ENCODE assay signal across 1 cellular context in the genomic region with DNA sequence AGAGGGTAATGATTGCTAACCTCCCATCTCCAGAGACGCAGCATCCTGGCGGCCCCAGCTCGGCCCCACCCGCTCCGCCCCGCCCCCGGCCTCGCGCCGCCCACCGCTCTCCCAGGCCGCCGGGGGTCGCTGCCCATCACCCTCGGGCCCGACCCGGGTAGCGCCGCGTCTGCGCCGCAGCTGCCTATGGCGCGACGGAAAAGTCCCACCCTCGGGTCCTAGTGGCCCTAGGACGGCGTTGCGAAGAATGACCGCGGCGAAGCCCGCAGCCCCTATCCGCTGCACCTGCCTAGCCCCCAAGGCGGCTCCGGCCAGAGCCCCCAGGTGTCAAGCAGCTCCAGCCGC.
TF ChIP-seq lines count a peak whose summit lies in the region.

No MANE protein-coding gene starts in this region.

TF ChIP-seq in K562, 482 proteins besides CTCF, POLR2A, EP300 and RAD21 (continued from another document and continues in another):
- TF ChIP-seq, protein P1, sequence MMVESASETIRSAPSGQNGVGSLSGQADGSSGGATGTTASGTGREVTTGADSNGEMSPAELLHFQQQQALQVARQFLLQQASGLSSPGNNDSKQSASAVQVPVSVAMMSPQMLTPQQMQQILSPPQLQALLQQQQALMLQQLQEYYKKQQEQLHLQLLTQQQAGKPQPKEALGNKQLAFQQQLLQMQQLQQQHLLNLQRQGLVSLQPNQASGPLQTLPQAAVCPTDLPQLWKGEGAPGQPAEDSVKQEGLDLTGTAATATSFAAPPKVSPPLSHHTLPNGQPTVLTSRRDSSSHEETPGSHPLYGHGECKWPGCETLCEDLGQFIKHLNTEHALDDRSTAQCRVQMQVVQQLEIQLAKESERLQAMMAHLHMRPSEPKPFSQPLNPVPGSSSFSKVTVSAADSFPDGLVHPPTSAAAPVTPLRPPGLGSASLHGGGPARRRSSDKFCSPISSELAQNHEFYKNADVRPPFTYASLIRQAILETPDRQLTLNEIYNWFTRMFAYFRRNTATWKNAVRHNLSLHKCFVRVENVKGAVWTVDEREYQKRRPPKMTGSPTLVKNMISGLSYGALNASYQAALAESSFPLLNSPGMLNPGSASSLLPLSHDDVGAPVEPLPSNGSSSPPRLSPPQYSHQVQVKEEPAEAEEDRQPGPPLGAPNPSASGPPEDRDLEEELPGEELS (CRISPR knock-in tag; IDR thresholded peaks at IDR 0.05; ENCODE audit: borderline replicate concordance) = 0 out of 2 replicates have a peak, but pooled peaks have one; percentile 51
- TF ChIP-seq SRF (CRISPR knock-in tag; IDR thresholded peaks at IDR 0.05) (0 out of 4 replicates have a peak, but pooled peaks of 1 of the 2 experiments have one; percentile 12), RNF2 (IDR thresholded peaks at IDR 0.05) (no peak), ZNF146 (CRISPR knock-in tag; IDR thresholded peaks at IDR 0.05; ENCODE audit: unreplicated experiment) (no peak), ATF1 (CRISPR knock-in tag; IDR thresholded peaks at IDR 0.05) (0 out of 2 replicates have a peak, but pooled peaks have one; percentile 33), ATF1 (tag; IDR thresholded peaks at IDR 0.05) (no peak), TCF3 (CRISPR knock-in tag; IDR thresholded peaks at IDR 0.05) (0 out of 2 replicates have a peak, but pooled peaks have one; percentile 31), CREM (IDR thresholded peaks at IDR 0.05; ENCODE audit: low read depth) (0 out of 2 replicates have a peak, but pooled peaks have one; percentile 10), JUN (IDR thresholded peaks at IDR 0.05; ENCODE audit: borderline replicate concordance, low read depth, low read length) (no peak), JUN (CRISPR knock-in tag; IDR thresholded peaks at IDR 0.05; ENCODE audit: borderline replicate concordance) (peak; percentile 89; the same call in 1 of the 2 replicates), GATAD2B (IDR thresholded peaks at IDR 0.05; ENCODE audit: borderline replicate concordance) (0 out of 2 replicates have a peak, but pooled peaks have one; percentile 18), HDAC1 (IDR thresholded peaks at IDR 0.05) (no peak), MAZ (CRISPR knock-in tag; conservative IDR thresholded peaks at IDR 0.05 in 1 of 2, IDR thresholded peaks at IDR 0.05 in 1 of 2) (peak; percentile 84 to 91; a peak in 3 of 4 replicates), SMARCE1 (IDR thresholded peaks at IDR 0.05) (no peak), CHD1 (IDR thresholded peaks at IDR 0.05; ENCODE audit: low read length) (peak; percentile 77), ZZZ3 (IDR thresholded peaks at IDR 0.05) (no peak), RBM14 (IDR thresholded peaks at IDR 0.05; ENCODE audit: borderline replicate concordance, insufficient read depth, low read depth, low read length) (no peak), RBFOX2 (IDR thresholded peaks at IDR 0.05; ENCODE audit: low read depth, low read length) (no peak), ZFP36 (IDR thresholded peaks at IDR 0.05; ENCODE audit: low read depth, low read length, partially characterized antibody) (no peak), ILF3 (IDR thresholded peaks at IDR 0.05; ENCODE audit: borderline replicate concordance) (0 out of 2 replicates have a peak, but pooled peaks have one; percentile 46), PCBP1 (IDR thresholded peaks at IDR 0.05; ENCODE audit: low read depth, low read length, poor library complexity, severe bottlenecking) (peak; percentile 90), HMG20A (CRISPR knock-in tag; conservative IDR thresholded peaks at IDR 0.05) (no peak), NFYB (IDR thresholded peaks at IDR 0.05; ENCODE audit: extremely low read depth, insufficient read length) (no peak), IFI16 (CRISPR knock-in tag; IDR thresholded peaks at IDR 0.05) (no peak), CBX1 (IDR thresholded peaks at IDR 0.05; ENCODE audit: low read depth) (0 out of 2 replicates have a peak, but pooled peaks have one; percentile 6), ZNF77 (CRISPR knock-in tag; IDR thresholded peaks at IDR 0.05) (no peak), BRF1 (IDR thresholded peaks at IDR 0.05; ENCODE audit: borderline replicate concordance, extremely low read depth, insufficient read length) (no peak), MAFG (tag; conservative IDR thresholded peaks at IDR 0.05) (no peak), BRCA1 (IDR thresholded peaks at IDR 0.05) (no peak), BRCA1 (CRISPR knock-in tag; IDR thresholded peaks at IDR 0.05) (0 out of 2 replicates have a peak, but pooled peaks have one; percentile 63), ERF (CRISPR knock-in tag; IDR thresholded peaks at IDR 0.05) (0 out of 2 replicates have a peak, but pooled peaks have one; percentile 52), ARID1B (IDR thresholded peaks at IDR 0.05) (no peak), LEF1 (IDR thresholded peaks at IDR 0.05) (no peak), STAG1 (CRISPR knock-in tag; IDR thresholded peaks at IDR 0.05; ENCODE audit: borderline replicate concordance) (peak; percentile 39; the same call in 1 of the 2 replicates), POU5F1 (IDR thresholded peaks at IDR 0.05; ENCODE audit: borderline replicate concordance, low read depth, low read length, partially characterized antibody) (no peak), STAT5B (CRISPR knock-in tag; IDR thresholded peaks at IDR 0.05) (no peak), ZC3H4 (CRISPR knock-in tag; IDR thresholded peaks at IDR 0.05; ENCODE audit: borderline replicate concordance) (no peak), FOXM1 (IDR thresholded peaks at IDR 0.05; ENCODE audit: low read depth) (no peak), FOXM1 (CRISPR knock-in tag; IDR thresholded peaks at IDR 0.05; ENCODE audit: low read depth) (peak; percentile 23; the same call in 1 of the 2 replicates)
- TF ChIP-seq, protein P2, sequence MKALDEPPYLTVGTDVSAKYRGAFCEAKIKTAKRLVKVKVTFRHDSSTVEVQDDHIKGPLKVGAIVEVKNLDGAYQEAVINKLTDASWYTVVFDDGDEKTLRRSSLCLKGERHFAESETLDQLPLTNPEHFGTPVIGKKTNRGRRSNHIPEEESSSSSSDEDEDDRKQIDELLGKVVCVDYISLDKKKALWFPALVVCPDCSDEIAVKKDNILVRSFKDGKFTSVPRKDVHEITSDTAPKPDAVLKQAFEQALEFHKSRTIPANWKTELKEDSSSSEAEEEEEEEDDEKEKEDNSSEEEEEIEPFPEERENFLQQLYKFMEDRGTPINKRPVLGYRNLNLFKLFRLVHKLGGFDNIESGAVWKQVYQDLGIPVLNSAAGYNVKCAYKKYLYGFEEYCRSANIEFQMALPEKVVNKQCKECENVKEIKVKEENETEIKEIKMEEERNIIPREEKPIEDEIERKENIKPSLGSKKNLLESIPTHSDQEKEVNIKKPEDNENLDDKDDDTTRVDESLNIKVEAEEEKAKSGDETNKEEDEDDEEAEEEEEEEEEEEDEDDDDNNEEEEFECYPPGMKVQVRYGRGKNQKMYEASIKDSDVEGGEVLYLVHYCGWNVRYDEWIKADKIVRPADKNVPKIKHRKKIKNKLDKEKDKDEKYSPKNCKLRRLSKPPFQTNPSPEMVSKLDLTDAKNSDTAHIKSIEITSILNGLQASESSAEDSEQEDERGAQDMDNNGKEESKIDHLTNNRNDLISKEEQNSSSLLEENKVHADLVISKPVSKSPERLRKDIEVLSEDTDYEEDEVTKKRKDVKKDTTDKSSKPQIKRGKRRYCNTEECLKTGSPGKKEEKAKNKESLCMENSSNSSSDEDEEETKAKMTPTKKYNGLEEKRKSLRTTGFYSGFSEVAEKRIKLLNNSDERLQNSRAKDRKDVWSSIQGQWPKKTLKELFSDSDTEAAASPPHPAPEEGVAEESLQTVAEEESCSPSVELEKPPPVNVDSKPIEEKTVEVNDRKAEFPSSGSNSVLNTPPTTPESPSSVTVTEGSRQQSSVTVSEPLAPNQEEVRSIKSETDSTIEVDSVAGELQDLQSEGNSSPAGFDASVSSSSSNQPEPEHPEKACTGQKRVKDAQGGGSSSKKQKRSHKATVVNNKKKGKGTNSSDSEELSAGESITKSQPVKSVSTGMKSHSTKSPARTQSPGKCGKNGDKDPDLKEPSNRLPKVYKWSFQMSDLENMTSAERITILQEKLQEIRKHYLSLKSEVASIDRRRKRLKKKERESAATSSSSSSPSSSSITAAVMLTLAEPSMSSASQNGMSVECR (CRISPR knock-in tag; IDR thresholded peaks at IDR 0.05) = no peak
- TF ChIP-seq, protein P3, sequence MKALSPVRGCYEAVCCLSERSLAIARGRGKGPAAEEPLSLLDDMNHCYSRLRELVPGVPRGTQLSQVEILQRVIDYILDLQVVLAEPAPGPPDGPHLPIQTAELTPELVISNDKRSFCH (CRISPR knock-in tag; IDR thresholded peaks at IDR 0.05) = no peak
- TF ChIP-seq, protein P3 (tag; IDR thresholded peaks at IDR 0.05) = no peak
- TF ChIP-seq, protein P4, sequence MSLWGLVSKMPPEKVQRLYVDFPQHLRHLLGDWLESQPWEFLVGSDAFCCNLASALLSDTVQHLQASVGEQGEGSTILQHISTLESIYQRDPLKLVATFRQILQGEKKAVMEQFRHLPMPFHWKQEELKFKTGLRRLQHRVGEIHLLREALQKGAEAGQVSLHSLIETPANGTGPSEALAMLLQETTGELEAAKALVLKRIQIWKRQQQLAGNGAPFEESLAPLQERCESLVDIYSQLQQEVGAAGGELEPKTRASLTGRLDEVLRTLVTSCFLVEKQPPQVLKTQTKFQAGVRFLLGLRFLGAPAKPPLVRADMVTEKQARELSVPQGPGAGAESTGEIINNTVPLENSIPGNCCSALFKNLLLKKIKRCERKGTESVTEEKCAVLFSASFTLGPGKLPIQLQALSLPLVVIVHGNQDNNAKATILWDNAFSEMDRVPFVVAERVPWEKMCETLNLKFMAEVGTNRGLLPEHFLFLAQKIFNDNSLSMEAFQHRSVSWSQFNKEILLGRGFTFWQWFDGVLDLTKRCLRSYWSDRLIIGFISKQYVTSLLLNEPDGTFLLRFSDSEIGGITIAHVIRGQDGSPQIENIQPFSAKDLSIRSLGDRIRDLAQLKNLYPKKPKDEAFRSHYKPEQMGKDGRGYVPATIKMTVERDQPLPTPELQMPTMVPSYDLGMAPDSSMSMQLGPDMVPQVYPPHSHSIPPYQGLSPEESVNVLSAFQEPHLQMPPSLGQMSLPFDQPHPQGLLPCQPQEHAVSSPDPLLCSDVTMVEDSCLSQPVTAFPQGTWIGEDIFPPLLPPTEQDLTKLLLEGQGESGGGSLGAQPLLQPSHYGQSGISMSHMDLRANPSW (CRISPR knock-in tag; IDR thresholded peaks at IDR 0.05) = 0 out of 2 replicates have a peak, but pooled peaks have one; percentile 35
- TF ChIP-seq, protein P5, sequence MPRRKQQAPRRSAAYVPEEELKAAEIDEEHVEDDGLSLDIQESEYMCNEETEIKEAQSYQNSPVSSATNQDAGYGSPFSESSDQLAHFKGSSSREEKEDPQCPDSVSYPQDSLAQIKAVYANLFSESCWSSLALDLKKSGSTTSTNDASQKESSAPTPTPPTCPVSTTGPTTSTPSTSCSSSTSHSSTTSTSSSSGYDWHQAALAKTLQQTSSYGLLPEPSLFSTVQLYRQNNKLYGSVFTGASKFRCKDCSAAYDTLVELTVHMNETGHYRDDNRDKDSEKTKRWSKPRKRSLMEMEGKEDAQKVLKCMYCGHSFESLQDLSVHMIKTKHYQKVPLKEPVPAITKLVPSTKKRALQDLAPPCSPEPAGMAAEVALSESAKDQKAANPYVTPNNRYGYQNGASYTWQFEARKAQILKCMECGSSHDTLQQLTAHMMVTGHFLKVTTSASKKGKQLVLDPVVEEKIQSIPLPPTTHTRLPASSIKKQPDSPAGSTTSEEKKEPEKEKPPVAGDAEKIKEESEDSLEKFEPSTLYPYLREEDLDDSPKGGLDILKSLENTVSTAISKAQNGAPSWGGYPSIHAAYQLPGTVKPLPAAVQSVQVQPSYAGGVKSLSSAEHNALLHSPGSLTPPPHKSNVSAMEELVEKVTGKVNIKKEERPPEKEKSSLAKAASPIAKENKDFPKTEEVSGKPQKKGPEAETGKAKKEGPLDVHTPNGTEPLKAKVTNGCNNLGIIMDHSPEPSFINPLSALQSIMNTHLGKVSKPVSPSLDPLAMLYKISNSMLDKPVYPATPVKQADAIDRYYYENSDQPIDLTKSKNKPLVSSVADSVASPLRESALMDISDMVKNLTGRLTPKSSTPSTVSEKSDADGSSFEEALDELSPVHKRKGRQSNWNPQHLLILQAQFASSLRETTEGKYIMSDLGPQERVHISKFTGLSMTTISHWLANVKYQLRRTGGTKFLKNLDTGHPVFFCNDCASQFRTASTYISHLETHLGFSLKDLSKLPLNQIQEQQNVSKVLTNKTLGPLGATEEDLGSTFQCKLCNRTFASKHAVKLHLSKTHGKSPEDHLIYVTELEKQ (CRISPR knock-in tag; IDR thresholded peaks at IDR 0.05) = no peak
- TF ChIP-seq, protein P6, sequence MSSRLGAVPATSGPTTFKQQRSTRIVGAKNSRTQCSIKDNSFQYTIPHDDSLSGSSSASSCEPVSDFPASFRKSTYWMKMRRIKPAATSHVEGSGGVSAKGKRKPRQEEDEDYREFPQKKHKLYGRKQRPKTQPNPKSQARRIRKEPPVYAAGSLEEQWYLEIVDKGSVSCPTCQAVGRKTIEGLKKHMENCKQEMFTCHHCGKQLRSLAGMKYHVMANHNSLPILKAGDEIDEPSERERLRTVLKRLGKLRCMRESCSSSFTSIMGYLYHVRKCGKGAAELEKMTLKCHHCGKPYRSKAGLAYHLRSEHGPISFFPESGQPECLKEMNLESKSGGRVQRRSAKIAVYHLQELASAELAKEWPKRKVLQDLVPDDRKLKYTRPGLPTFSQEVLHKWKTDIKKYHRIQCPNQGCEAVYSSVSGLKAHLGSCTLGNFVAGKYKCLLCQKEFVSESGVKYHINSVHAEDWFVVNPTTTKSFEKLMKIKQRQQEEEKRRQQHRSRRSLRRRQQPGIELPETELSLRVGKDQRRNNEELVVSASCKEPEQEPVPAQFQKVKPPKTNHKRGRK (tag; IDR thresholded peaks at IDR 0.05) = no peak
- TF ChIP-seq, protein P7, sequence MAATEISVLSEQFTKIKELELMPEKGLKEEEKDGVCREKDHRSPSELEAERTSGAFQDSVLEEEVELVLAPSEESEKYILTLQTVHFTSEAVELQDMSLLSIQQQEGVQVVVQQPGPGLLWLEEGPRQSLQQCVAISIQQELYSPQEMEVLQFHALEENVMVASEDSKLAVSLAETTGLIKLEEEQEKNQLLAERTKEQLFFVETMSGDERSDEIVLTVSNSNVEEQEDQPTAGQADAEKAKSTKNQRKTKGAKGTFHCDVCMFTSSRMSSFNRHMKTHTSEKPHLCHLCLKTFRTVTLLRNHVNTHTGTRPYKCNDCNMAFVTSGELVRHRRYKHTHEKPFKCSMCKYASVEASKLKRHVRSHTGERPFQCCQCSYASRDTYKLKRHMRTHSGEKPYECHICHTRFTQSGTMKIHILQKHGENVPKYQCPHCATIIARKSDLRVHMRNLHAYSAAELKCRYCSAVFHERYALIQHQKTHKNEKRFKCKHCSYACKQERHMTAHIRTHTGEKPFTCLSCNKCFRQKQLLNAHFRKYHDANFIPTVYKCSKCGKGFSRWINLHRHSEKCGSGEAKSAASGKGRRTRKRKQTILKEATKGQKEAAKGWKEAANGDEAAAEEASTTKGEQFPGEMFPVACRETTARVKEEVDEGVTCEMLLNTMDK (IDR thresholded peaks at IDR 0.05; ENCODE audit: borderline replicate concordance, insufficient read depth, low read depth, low read length, poor library complexity, severe bottlenecking) = peak; percentile 74
- TF ChIP-seq, protein P8, sequence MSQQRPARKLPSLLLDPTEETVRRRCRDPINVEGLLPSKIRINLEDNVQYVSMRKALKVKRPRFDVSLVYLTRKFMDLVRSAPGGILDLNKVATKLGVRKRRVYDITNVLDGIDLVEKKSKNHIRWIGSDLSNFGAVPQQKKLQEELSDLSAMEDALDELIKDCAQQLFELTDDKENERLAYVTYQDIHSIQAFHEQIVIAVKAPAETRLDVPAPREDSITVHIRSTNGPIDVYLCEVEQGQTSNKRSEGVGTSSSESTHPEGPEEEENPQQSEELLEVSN (IDR thresholded peaks at IDR 0.05; ENCODE audit: borderline replicate concordance in 1 of 2, extremely low read depth in 1 of 2, insufficient read depth in 1 of 2, insufficient read length in 1 of 2, low read depth in 1 of 2, low read length in 1 of 2, poor library complexity in 1 of 2, severe bottlenecking in 1 of 2) = peak in 1 of 2 experiments; percentile 32
